8 cellular contexts compared by ENCODE assay signal in the genomic region with DNA sequence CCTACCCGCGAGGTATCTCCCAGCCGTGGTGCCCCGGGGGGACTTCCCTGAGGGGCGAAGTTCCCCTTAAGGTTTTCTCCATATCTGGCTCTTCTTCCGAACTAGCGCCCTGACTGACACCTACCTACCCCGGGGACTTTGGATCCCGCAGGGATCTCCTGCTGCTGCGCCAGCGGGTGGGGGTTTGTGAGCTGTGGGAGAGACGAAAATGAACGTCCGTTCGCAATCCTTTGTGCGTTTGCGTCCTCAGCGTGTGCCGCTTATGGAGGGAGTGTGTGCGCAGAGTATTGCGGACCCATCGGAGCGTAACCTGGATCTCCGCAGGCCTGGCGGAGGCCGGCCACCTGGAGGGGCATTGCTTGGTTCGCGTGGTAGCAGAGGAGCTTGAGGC. TPM values are rescaled to one million over a fixed set of nuclear protein-coding genes. Genes with fewer than 3 reads are reported as not detected.
DNase-seq lines count a peak whose midpoint lies in the region; ATAC-seq, FAIRE-seq and TF ChIP-seq lines count a peak whose summit lies in the region.

No MANE protein-coding gene starts in this region.

- H3K36me3 ChIP-seq in Peyer's patch = peaks cover 0 to 16% (median 0%) of the 10 kb centered on the region in 3 donors
- peaks cover 20% of the 10 kb centered on the region for H3K36me3 ChIP-seq in mammary epithelial cell (ENCODE audit: insufficient read depth, low read length)
- H3K36me3 ChIP-seq in keratinocyte (ENCODE audit: control insufficient read depth in 2 of 2, extremely low read depth in 1 of 2, insufficient read depth in 2 of 2, low read length in 2 of 2) = peaks cover 12 to 17% of the 10 kb centered on the region in 2 experiments

- dilution Hi-C loops in mammary epithelial cell (cut with HindIII; ENCODE audit: low sequenced_read_pairs) = no loop called here
- dilution Hi-C loops in keratinocyte (cut with MboI; ENCODE audit: extremely low pct_ligation_motif_present, low sequenced_read_pairs) = no loop called here

- H3K79me2 ChIP-seq in mammary epithelial cell (ENCODE audit: insufficient read depth, low read length) (peaks cover 53% of the 10 kb centered on the region), keratinocyte (ENCODE audit: control insufficient read depth, insufficient read depth, low read length) (peaks cover 52% of the 10 kb centered on the region)

- no peak for TF ChIP-seq POLR2A in Peyer's patch (IDR thresholded peaks at IDR 0.05)

- CTCF ChIA-PET in mammary epithelial cell (lab: Charles Lee; ENCODE audit: low non-redundant PET) = no interaction called here

- peak; percentile 19 for ATAC-seq in GM18873 (IDR thresholded peaks at IDR 0.05; ENCODE audit: low FRiP score, unreplicated experiment)
- peak; percentile 20 for ATAC-seq in HG03439 (IDR thresholded peaks at IDR 0.05; ENCODE audit: unreplicated experiment)

- no peaks in the 10 kb centered on the region for H4K20me1 ChIP-seq in mammary epithelial cell (ENCODE audit: insufficient read depth, low read length)
- no peaks in the 10 kb centered on the region for H4K20me1 ChIP-seq in keratinocyte (ENCODE audit: control insufficient read depth, extremely low read depth, insufficient read depth, low read length)

- H3K27ac ChIP-seq in Peyer's patch (peak overlapping the region; percentile 79 to 89 (median 80)), mammary epithelial cell (ENCODE audit: insufficient read depth, low read depth, low read length) (peak overlapping the region; percentile 80), keratinocyte (ENCODE audit: control insufficient read depth, insufficient read depth, low read length) (peak overlapping the region; percentile 91)

- H2AFZ ChIP-seq in mammary epithelial cell (ENCODE audit: low read depth, low read length) (peak overlapping the region; percentile 90), keratinocyte (ENCODE audit: control insufficient read depth, low read length) (peak overlapping the region; percentile 91)

- intact Hi-C loops in mammary epithelial cell (cut with micrococcal nuclease) = loop anchor here (5.0 kb wide), 1 partner anchor 77 kb away; no protein-coding TSS in a partner anchor
- intact Hi-C loops in posterior vena cava (cut with DNase I) = loop anchor here in 1 of 2 donors (10.0 kb wide), 1 partner anchor 59 kb away; a partner anchor contains a TSS

- BruUV-seq in mammary epithelial cell (replicated peaks; lab: Mats Ljungman, UMichigan) = no TSS peak

- in situ Hi-C loops in mammary epithelial cell (cut with MboI; ENCODE audit: low sequenced_read_pairs in 2 of 2) = no loop called here

- H3K9ac ChIP-seq in mammary epithelial cell (ENCODE audit: insufficient read depth, low read length) (peak overlapping the region; percentile 88), keratinocyte (ENCODE audit: control insufficient read depth, extremely low read depth, insufficient read depth, low read length) (peak overlapping the region; percentile 94)

- H3K4me1 ChIP-seq in Peyer's patch = peaks cover 0 to 15% (median 0%) of the 10 kb centered on the region in 4 donors
- H3K4me1 ChIP-seq in mammary epithelial cell (ENCODE audit: insufficient read depth, low read length) = peaks cover 21% of the 10 kb centered on the region
- peaks cover 16% of the 10 kb centered on the region for H3K4me1 ChIP-seq in keratinocyte (ENCODE audit: control insufficient read depth, extremely low read depth, insufficient read depth, low read length)

- peak overlapping the region; percentile 90 for H3K4me2 ChIP-seq in mammary epithelial cell (ENCODE audit: insufficient read depth, low read depth, low read length)
- H3K4me2 ChIP-seq in keratinocyte (ENCODE audit: control insufficient read depth, extremely low read depth, insufficient read depth, low read depth, low read length) = peak overlapping the region; percentile 88

- H3K9me3 ChIP-seq in Peyer's patch (no peaks in the 10 kb centered on the region), mammary epithelial cell (replicated peaks; ENCODE audit: insufficient read depth, low read length) (no peaks in the 10 kb centered on the region), keratinocyte (ENCODE audit: control insufficient read depth, low read depth, low read length) (no peaks in the 10 kb centered on the region)

- peaks cover 2% of the 10 kb centered on the region for H3K9me1 ChIP-seq in keratinocyte (ENCODE audit: control insufficient read depth, extremely low read depth, insufficient read depth, low read length)

- TF ChIP-seq CTCF in Peyer's patch (IDR thresholded peaks at IDR 0.05) (no peak), mammary epithelial cell (conservative IDR thresholded peaks at IDR 0.05 in 1 of 2, IDR thresholded peaks at IDR 0.05 in 1 of 2; ENCODE audit: extremely low read depth in 1 of 2, insufficient read depth in 1 of 2, low read depth in 1 of 2, low read length in 2 of 2) (no peak), keratinocyte (optimal IDR thresholded peaks at IDR 0.05 in 1 of 3, IDR thresholded peaks at IDR 0.05 in 1 of 3, conservative IDR thresholded peaks at IDR 0.05 in 1 of 3; ENCODE audit: extremely low read depth in 1 of 3, insufficient read depth in 2 of 3, low read length in 3 of 3) (no peak)

- no peak for FAIRE-seq in keratinocyte (lab: Jason Lieb, UNC)

- H3K4me3 ChIP-seq in Peyer's patch (peak overlapping the region; percentile 77 to 90 (median 85)), mammary epithelial cell (replicated peaks in 1 of 3; ENCODE audit: insufficient read depth in 1 of 3, low read depth in 2 of 3, low read length in 3 of 3) (peak overlapping the region; percentile 79 to 99 (median 94)), keratinocyte (ENCODE audit: control insufficient read depth in 2 of 3, extremely low read depth in 1 of 3, insufficient read depth in 2 of 3, low read depth in 1 of 3, low read length in 3 of 3) (peak overlapping the region; percentile 82 to 96 (median 96))

- 1% methylated on average over 16 of the region's 28 CpGs for WGBS in mammary epithelial cell (ENCODE audit: low coverage, missing lambda C conversion rate)

- H3K27me3 ChIP-seq in Peyer's patch = no peaks in the 10 kb centered on the region
- no peaks in the 10 kb centered on the region for H3K27me3 ChIP-seq in mammary epithelial cell (ENCODE audit: insufficient read depth, low read length)
- no peaks in the 10 kb centered on the region for H3K27me3 ChIP-seq in keratinocyte (ENCODE audit: control insufficient read depth, extremely low read depth, insufficient read depth, low read length)

- DNase-seq in AG20443 (ENCODE audit: low spot score) = peak; percentile 41
- DNase-seq in Peyer's patch = peak in 2 of 3 donors; percentile 63 to 76
- peak; percentile 50 for DNase-seq in mammary epithelial cell
- DNase-seq in keratinocyte (ENCODE audit: low read depth, low spot score) = no peak
- peak; percentile 12 to 22 for DNase-seq in stimulated activated CD4-positive, alpha-beta T cell treated with anti-CD3 and anti-CD28 coated beads, Interleukin-15, amount 100 ng/mL, for 48 hours (ENCODE audit: low read depth in 2 of 2)
- DNase-seq in posterior vena cava (ENCODE audit: low spot score) = no peak

RNA-seq across cellular contexts. Expression of a gene that starts 0.6 kb away (rescaled TPM):
- total RNA-seq in Peyer's patch (10 to 100 TPM in 3 of 4 donors, 1 to 10 TPM in 1; 8.3 to 21.4 (median 19.4) TPM), mammary epithelial cell (10 to 100 TPM; 64.5 to 76.2 TPM), posterior vena cava (10 to 100 TPM; 15.3 to 21.0 TPM)
- polyA plus RNA-seq in mammary epithelial cell (50.0 TPM), keratinocyte (31.4 to 68.5 TPM (median 56.4 TPM) in 3 replicates)
- polyA minus RNA-seq in mammary epithelial cell (39.2 TPM), keratinocyte (26.6 to 43.2 TPM (median 38.8 TPM) in 3 replicates)
- 12.3 TPM for polyA plus RNA-seq in keratinocyte (2011; ENCODE audit: low read depth)
- polyA plus RNA-seq in keratinocyte (2011; cell fraction: cytosol; rRNA removed) = 28.2 and 52.7 TPM in 2 replicates
- 28.9 and 34.8 TPM in 2 replicates for polyA plus RNA-seq in keratinocyte (2011; cell fraction: nucleus; rRNA removed)
- 47.3 and 55.9 TPM in 2 replicates for polyA plus RNA-seq in keratinocyte (2012; ENCODE audit: low replicate concordance)
- polyA minus RNA-seq in keratinocyte (2011; cell fraction: cytosol; rRNA and poly(A)+ RNA removed) = 62.2 TPM
- 24.4 and 30.3 TPM in 2 replicates for polyA minus RNA-seq in keratinocyte (2011; cell fraction: nucleus; rRNA and poly(A)+ RNA removed)

Comparison
In these comparisons a context has a peak if more than half of its experiments do, and no peak if none do; other contexts are left out.
1. DNase-seq: peak in AG20443 (single experiment), Peyer's patch (2 of 3), mammary epithelial cell (single experiment) and stimulated activated CD4-positive, alpha-beta T cell treated with anti-CD3 and anti-CD28 coated beads, Interleukin-15, amount 100 ng/mL, for 48 hours (2 of 2); none in keratinocyte (single experiment) and posterior vena cava (single experiment).
2. Peak in every context shown above with its lines, with median percentiles within 50 percentile points of each other: H3K27ac ChIP-seq and H3K4me3 ChIP-seq.